ENCODE assay signal across 8 cellular contexts in genomic region chr6:83068628-83069027, GRCh38. TPM values are rescaled to one million over a fixed set of nuclear protein-coding genes. Genes with fewer than 3 reads are reported as not detected.
DNase-seq lines count a peak whose midpoint lies in the region; ATAC-seq, FAIRE-seq and TF ChIP-seq lines count a peak whose summit lies in the region.

No MANE protein-coding gene starts in this region.

- H3K4me3 ChIP-seq in BLaER1 treated with 17β-estradiol and CSF1 and Interleukin-3, amounts not matched to agents 10 nM and 100 nM = peak overlapping the region; percentile 71 to 85 (median 76); a peak in 19 of 20 replicates
- peak overlapping the region; percentile 81 for H3K4me3 ChIP-seq in Loucy (ENCODE audit: low read length, poor library complexity, severe bottlenecking)
- peak overlapping the region; percentile 99 for H3K4me3 ChIP-seq in coronary artery
- peak overlapping the region; percentile 89 for H3K4me3 ChIP-seq in neural cell (ENCODE audit: low read length)

- H3K9me3 ChIP-seq in BLaER1 treated with 17β-estradiol and CSF1 and Interleukin-3, amounts not matched to agents 10 nM and 100 nM (replicated peaks in 1 of 11) = no peaks in the 10 kb centered on the region
- H3K9me3 ChIP-seq in Loucy (ENCODE audit: insufficient read depth, low read depth, low read length) = no peaks in the 10 kb centered on the region
- no peaks in the 10 kb centered on the region for H3K9me3 ChIP-seq in neural cell (ENCODE audit: low read length)

- peak overlapping the region; percentile 65 to 78 (median 73) for H3K4me2 ChIP-seq in BLaER1 treated with 17β-estradiol and CSF1 and Interleukin-3, amounts not matched to agents 10 nM and 100 nM
- H3K4me2 ChIP-seq in Loucy (ENCODE audit: low read depth, low read length, poor library complexity, severe bottlenecking) (peak overlapping the region; percentile 90), neural cell (ENCODE audit: low read length) (peak overlapping the region; percentile 95)

- no peak for TF ChIP-seq RAD21 in neural cell (conservative IDR thresholded peaks at IDR 0.05)

- peaks cover 10 to 37% (median 25%) of the 10 kb centered on the region in 10 experiments; a peak in 17 of 20 replicates for H3K4me1 ChIP-seq in BLaER1 treated with 17β-estradiol and CSF1 and Interleukin-3, amounts not matched to agents 10 nM and 100 nM
- H3K4me1 ChIP-seq in Loucy (ENCODE audit: insufficient read depth, low read length, poor library complexity, severe bottlenecking) = peaks cover 55% of the 10 kb centered on the region

- no peaks in the 10 kb centered on the region for H3F3A ChIP-seq in Loucy (ENCODE audit: low read depth)
- peaks cover 3% of the 10 kb centered on the region for H3F3A ChIP-seq in neural cell (ENCODE audit: insufficient read depth, low read length, poor library complexity, severe bottlenecking)

- no peaks in the 10 kb centered on the region for H3K27me3 ChIP-seq in BLaER1 treated with 17β-estradiol and CSF1 and Interleukin-3, amounts not matched to agents 10 nM and 100 nM
- H3K27me3 ChIP-seq in Loucy (ENCODE audit: insufficient read depth, low read length, poor library complexity, severe bottlenecking) (no peaks in the 10 kb centered on the region), neural cell (ENCODE audit: insufficient read depth, low read depth, low read length) (no peaks in the 10 kb centered on the region)

- H3K79me2 ChIP-seq in Loucy (ENCODE audit: insufficient read depth, low read length) (peaks cover 35% of the 10 kb centered on the region), neural cell (replicated peaks; ENCODE audit: insufficient read depth, low read length) (peaks cover 48% of the 10 kb centered on the region)

- ATAC-seq in HG03354 (IDR thresholded peaks at IDR 0.05; ENCODE audit: poor library complexity, severe bottlenecking, unreplicated experiment) (no peak), GM21360 (IDR thresholded peaks at IDR 0.05; ENCODE audit: unreplicated experiment) (no peak), GM18517 (IDR thresholded peaks at IDR 0.05; ENCODE audit: unreplicated experiment) (no peak)

- H3K9me2 ChIP-seq in Loucy (replicated peaks; ENCODE audit: low read depth, low read length) = no peaks in the 10 kb centered on the region
- H3K9me2 ChIP-seq in neural cell (ENCODE audit: insufficient read depth, low read length) = no peaks in the 10 kb centered on the region

- peak overlapping the region; percentile 74 to 88 (median 82); a peak in 16 of 22 replicates for H3K9ac ChIP-seq in BLaER1 treated with 17β-estradiol and CSF1 and Interleukin-3, amounts not matched to agents 10 nM and 100 nM
- H3K9ac ChIP-seq in Loucy (ENCODE audit: low read depth, low read length, poor library complexity, severe bottlenecking) = peak overlapping the region; percentile 71
- peak overlapping the region; percentile 97 for H3K9ac ChIP-seq in neural cell (ENCODE audit: low read length)

- DNase-seq in coronary artery (ENCODE audit: low spot score) (no peak), frontal cortex (ENCODE audit: low spot score in 2 of 2) (no peak)

- peak overlapping the region; percentile 81; the same call in 1 of the 2 replicates for H2AFZ ChIP-seq in Loucy (ENCODE audit: low read length)
- peak overlapping the region; percentile 91 for H2AFZ ChIP-seq in neural cell (ENCODE audit: low read depth, low read length)

- FAIRE-seq in frontal cortex (lab: Jason Lieb, UNC) = no peak

- no peak for TF ChIP-seq CTCF in Loucy (conservative IDR thresholded peaks at IDR 0.05; ENCODE audit: low read length)
- TF ChIP-seq CTCF in coronary artery (IDR thresholded peaks at IDR 0.05) = no peak
- no peak for TF ChIP-seq CTCF in neural cell (IDR thresholded peaks at IDR 0.05; ENCODE audit: poor library complexity, severe bottlenecking)

- peak overlapping the region in 5 of 11 experiments; percentile 34 to 80 (median 78); a peak in 6 of 22 replicates for H3K27ac ChIP-seq in BLaER1 treated with 17β-estradiol and CSF1 and Interleukin-3, amounts not matched to agents 10 nM and 100 nM
- H3K27ac ChIP-seq in coronary artery (peak overlapping the region in 1 of 2 donors; percentile 78), neural cell (ENCODE audit: low read length) (peak overlapping the region; percentile 94)

- no peaks in the 10 kb centered on the region for H4K20me1 ChIP-seq in BLaER1 treated with 17β-estradiol and CSF1 and Interleukin-3, amounts not matched to agents 10 nM and 100 nM
- no peaks in the 10 kb centered on the region for H4K20me1 ChIP-seq in Loucy (ENCODE audit: insufficient read depth, low read length, poor library complexity, severe bottlenecking)
- H4K20me1 ChIP-seq in neural cell (ENCODE audit: insufficient read depth) = no peaks in the 10 kb centered on the region

- TF ChIP-seq EP300 in neural cell (conservative IDR thresholded peaks at IDR 0.05; ENCODE audit: poor library complexity, severe bottlenecking) = no peak

- H3K36me3 ChIP-seq in BLaER1 treated with 17β-estradiol and CSF1 and Interleukin-3, amounts not matched to agents 10 nM and 100 nM = no peaks in the 10 kb centered on the region
- H3K36me3 ChIP-seq in Loucy (ENCODE audit: insufficient read depth, low read length) (no peaks in the 10 kb centered on the region), neural cell (ENCODE audit: insufficient read depth, low read length) (no peaks in the 10 kb centered on the region)

TF ChIP-seq in neural cell, 6 proteins besides CTCF, POLR2A, EP300 and RAD21:
- TF ChIP-seq POLR2AphosphoS5 (IDR thresholded peaks at IDR 0.05) = no peak
- TF ChIP-seq TAF1 (IDR thresholded peaks at IDR 0.05; ENCODE audit: low read depth) = no peak
- TF ChIP-seq EZH2 (IDR thresholded peaks at IDR 0.05; ENCODE audit: borderline replicate concordance, insufficient read depth, low read length, poor library complexity, severe bottlenecking) = no peak
- no peak for TF ChIP-seq SMC3 (conservative IDR thresholded peaks at IDR 0.05; ENCODE audit: poor library complexity)
- TF ChIP-seq MXI1 (conservative IDR thresholded peaks at IDR 0.05; ENCODE audit: poor library complexity, severe bottlenecking) = no peak
- no peak for TF ChIP-seq REST (IDR thresholded peaks at IDR 0.05; ENCODE audit: borderline replicate concordance)

RNA-seq across cellular contexts. Expression of gene DOP1A, which starts 1.2 kb away (rescaled TPM):
- polyA plus RNA-seq in neural cell = 97.6 and 100 TPM in 2 replicates
- polyA minus RNA-seq in neural cell = 164 and 177 TPM in 2 replicates
- 81.1 TPM for total RNA-seq in frontal cortex

RNA-seq across cellular contexts. Expression of gene UBE3D, which starts 3.0 kb away (rescaled TPM):
- polyA plus RNA-seq in neural cell = 11.6 and 13.7 TPM in 2 replicates
- polyA minus RNA-seq in neural cell = 39.0 and 39.1 TPM in 2 replicates
- total RNA-seq in frontal cortex = 24.9 TPM
